9 cellular contexts compared by ENCODE assay signal in the genomic region with DNA sequence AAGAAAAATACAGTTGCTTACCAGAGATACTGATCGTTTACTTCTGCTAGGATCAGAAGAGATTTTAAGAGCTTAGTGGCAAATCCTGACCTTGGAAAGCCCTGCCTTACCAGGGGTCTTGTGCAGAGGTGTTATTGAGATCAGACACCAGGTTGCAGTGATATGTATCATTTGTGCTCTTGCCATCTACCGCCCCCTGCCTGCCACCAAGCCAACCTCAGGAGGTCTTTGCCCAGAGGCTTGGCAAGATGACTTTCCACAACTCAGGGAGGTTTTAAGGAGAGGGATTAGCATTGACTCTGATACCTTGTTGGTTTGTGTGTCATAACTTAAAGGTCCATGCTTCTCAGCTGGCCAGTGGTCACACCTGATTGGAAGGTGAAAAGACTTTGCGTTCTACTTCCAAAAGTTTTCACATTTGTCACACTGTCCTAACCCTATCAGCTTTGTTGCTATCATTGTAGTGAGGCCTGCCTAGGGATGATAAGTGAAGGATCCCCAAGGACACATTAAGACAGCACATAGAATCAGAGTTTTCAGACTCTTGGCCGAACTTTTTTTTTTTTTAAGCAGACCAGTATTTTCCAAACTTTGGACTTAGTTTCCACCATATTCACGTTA. TPM values are rescaled to one million over a fixed set of nuclear protein-coding genes. Genes with fewer than 3 reads are reported as not detected.
DNase-seq lines count a peak whose midpoint lies in the region; ATAC-seq and TF ChIP-seq lines count a peak whose summit lies in the region.
"Had no signal": no experiment of that assay in that cellular context is flagged by ENCODE, and none has a peak within 500 bp of the region (broad histone marks: within the 10 kb centered on the region; RNA-seq: fewer than 3 reads in every experiment).

No MANE protein-coding gene starts in this region.

- H4K12ac ChIP-seq in trophoblast cell (ENCODE audit: low read depth, low read length): no peak overlapping the region

- no peak overlapping the region for H2BK120ac ChIP-seq in trophoblast cell (ENCODE audit: insufficient read depth, low read length, poor library complexity)

- peak; percentile 80 for ATAC-seq in HG02678 (IDR thresholded peaks at IDR 0.05; ENCODE audit: unreplicated experiment)

- no peaks in the 10 kb centered on the region for H3K79me1 ChIP-seq in trophoblast cell (ENCODE audit: low read length)

- H2AK5ac ChIP-seq in trophoblast cell (ENCODE audit: low read length): no peak overlapping the region

- H3K27me3 ChIP-seq in fibroblast of lung (ENCODE audit: control insufficient read depth, insufficient read depth, low read length) (no peaks in the 10 kb centered on the region), trophoblast cell (ENCODE audit: insufficient read depth, low read length) (no peaks in the 10 kb centered on the region), sigmoid colon (no peaks in the 10 kb centered on the region)

- intact Hi-C loops in sigmoid colon (cut with DNase I): loop anchor here (10.0 kb wide), 1 partner anchor 83 kb away; no protein-coding TSS in a partner anchor

- WGBS in trophoblast cell (ENCODE audit: extremely low coverage, insufficient coverage, insufficient read length): no CpG with 5 or more reads among the region's 5 CpGs
- 57 to 67% methylated on average over 5 of the region's 5 CpGs for WGBS in sigmoid colon, 2 donors

- H3K18ac ChIP-seq in trophoblast cell (ENCODE audit: low read length): no peak overlapping the region

- no peak overlapping the region for H2BK12ac ChIP-seq in trophoblast cell (ENCODE audit: low read length)

- TF ChIP-seq POLR2A in sigmoid colon (IDR thresholded peaks at IDR 0.05): no peak

- H3K4me3 ChIP-seq in GM12875 (ENCODE audit: low read depth, low read length) (no peak overlapping the region), fibroblast of lung (replicated peaks in 1 of 4; ENCODE audit: control extremely low read depth in 1 of 4, insufficient read depth in 1 of 4, low read depth in 3 of 4, low read length in 4 of 4) (no peak overlapping the region), trophoblast cell (ENCODE audit: low read depth, low read length) (no peak overlapping the region), sigmoid colon (no peak overlapping the region)

- no peak overlapping the region for H3K4me2 ChIP-seq in fibroblast of lung (ENCODE audit: extremely low read depth, insufficient read depth, low read length)
- no peak overlapping the region for H3K4me2 ChIP-seq in trophoblast cell (ENCODE audit: low read length)

- DNase-seq in NCI-H748 (lab: John Stamatoyannopoulos, UW; ENCODE audit: unreplicated experiment): peak; percentile 53
- peak; percentile 52 for DNase-seq in activated T-cell treated with anti-CD3 and anti-CD28 coated beads for 1 hour (ENCODE audit: low read depth)
- peak; percentile 30 to 61 for DNase-seq in fibroblast of lung (ENCODE audit: low read depth in 2 of 2)
- DNase-seq in trophoblast cell: peak; percentile 22 to 55
- no peak for DNase-seq in inferior parietal cortex (ENCODE audit: extremely low spot score)
- no peak for DNase-seq in sigmoid colon

- no peak overlapping the region for H3K4ac ChIP-seq in trophoblast cell (ENCODE audit: low read depth, low read length)

- H3K9ac ChIP-seq in fibroblast of lung (ENCODE audit: insufficient read depth, low read length): no peak overlapping the region
- no peak overlapping the region for H3K9ac ChIP-seq in trophoblast cell (ENCODE audit: low read length)

- no peak for TF ChIP-seq EP300 in sigmoid colon (IDR thresholded peaks at IDR 0.05)

- TF ChIP-seq CTCF in GM12875 (IDR thresholded peaks at IDR 0.05; ENCODE audit: borderline replicate concordance, insufficient read depth, low read depth, low read length) (peak; percentile 81), fibroblast of lung (conservative IDR thresholded peaks at IDR 0.05 in 1 of 2, IDR thresholded peaks at IDR 0.05 in 1 of 2; ENCODE audit: low read depth in 1 of 2, low read length in 2 of 2) (peak; percentile 44 to 62), sigmoid colon (IDR thresholded peaks at IDR 0.05) (peak in 2 of 4 experiments; percentile 31)

- no peak overlapping the region for H3K27ac ChIP-seq in fibroblast of lung (ENCODE audit: insufficient read depth, low read length)
- H3K27ac ChIP-seq in trophoblast cell (ENCODE audit: low read depth, low read length): no peak overlapping the region
- H3K27ac ChIP-seq in sigmoid colon: no peak overlapping the region
- H3K27ac ChIP-seq: epithelial cell of prostate had no signal

- H4K8ac ChIP-seq in trophoblast cell (ENCODE audit: low read depth, low read length): no peak overlapping the region

- no peak overlapping the region for H3K23ac ChIP-seq in trophoblast cell (ENCODE audit: low read length)

- no peaks in the 10 kb centered on the region for H4K20me1 ChIP-seq in fibroblast of lung (ENCODE audit: control insufficient read depth, extremely low read depth, insufficient read depth, low read length)

- peaks cover 8% of the 10 kb centered on the region for H3K4me1 ChIP-seq in fibroblast of lung (ENCODE audit: control insufficient read depth, extremely low read depth, insufficient read depth, low read length)
- H3K4me1 ChIP-seq in trophoblast cell (ENCODE audit: control insufficient read depth in 1 of 2, insufficient read depth in 2 of 2, low read length in 2 of 2): peaks cover 2 to 6% of the 10 kb centered on the region in 2 experiments
- peaks cover 0 to 17% (median 7%) of the 10 kb centered on the region in 4 donors for H3K4me1 ChIP-seq in sigmoid colon

- H3K9me3 ChIP-seq in fibroblast of lung (ENCODE audit: control insufficient read depth, insufficient read depth, low read depth, low read length): no peaks in the 10 kb centered on the region
- H3K9me3 ChIP-seq in trophoblast cell (ENCODE audit: insufficient read depth, low read depth, low read length): no peaks in the 10 kb centered on the region
- no peaks in the 10 kb centered on the region for H3K9me3 ChIP-seq in sigmoid colon

- H3K79me2 ChIP-seq in fibroblast of lung (ENCODE audit: control insufficient read depth, insufficient read depth, low read length) (peaks cover 22% of the 10 kb centered on the region), trophoblast cell (ENCODE audit: control insufficient read depth, insufficient read depth, low read length, poor library complexity) (no peaks in the 10 kb centered on the region)

- no peak overlapping the region for H2BK5ac ChIP-seq in trophoblast cell (ENCODE audit: low read depth, low read length, poor library complexity)

- no peak overlapping the region for H2AFZ ChIP-seq in fibroblast of lung (ENCODE audit: low read length)
- no peak overlapping the region for H2AFZ ChIP-seq in trophoblast cell (ENCODE audit: insufficient read depth, low read length, poor library complexity)

- H4K91ac ChIP-seq in trophoblast cell (ENCODE audit: low read depth, low read length): no peak overlapping the region

- no peak overlapping the region for H3K14ac ChIP-seq in trophoblast cell (ENCODE audit: low read length)

- no peaks in the 10 kb centered on the region for H3K36me3 ChIP-seq in fibroblast of lung (ENCODE audit: control insufficient read depth, insufficient read depth, low read length)
- no peaks in the 10 kb centered on the region for H3K36me3 ChIP-seq in trophoblast cell (ENCODE audit: control insufficient read depth in 1 of 2, insufficient read depth in 2 of 2, low read length in 2 of 2)
- no peaks in the 10 kb centered on the region for H3K36me3 ChIP-seq in sigmoid colon

RNA-seq across cellular contexts. Expression of gene MGAT5, which starts 46.2 kb away (rescaled TPM):
- total RNA-seq in fibroblast of lung (75.0 and 301 TPM in 2 replicates), sigmoid colon (10 to 100 TPM; 28.9 to 42.4 (median 30.8) TPM)
- polyA plus RNA-seq in fibroblast of lung (102 and 270 TPM in 2 replicates), sigmoid colon (10 to 100 TPM in 1 of 3 donors, 1 to 10 TPM in 2; 3.0 to 30.3 (median 5.3) TPM)
- 70.3 and 192 TPM in 2 replicates for polyA plus RNA-seq in fibroblast of lung (2012)
- 167 and 577 TPM in 2 replicates for polyA minus RNA-seq in fibroblast of lung (ENCODE audit: low replicate concordance)
- polyA plus RNA-seq in trophoblast cell (2013): 12.7 and 13.0 TPM in 2 replicates

Comparison
In these comparisons a context has a peak if more than half of its experiments do, and no peak if none do; other contexts are left out.
1. DNase-seq: peak in NCI-H748 (single experiment), activated T-cell treated with anti-CD3 and anti-CD28 coated beads for 1 hour (single experiment), fibroblast of lung (2 of 2) and trophoblast cell (2 of 2); none in inferior parietal cortex (single experiment) and sigmoid colon (single experiment).